Comparison of ENCODE assay signal across 16 cellular contexts in the genomic region with DNA sequence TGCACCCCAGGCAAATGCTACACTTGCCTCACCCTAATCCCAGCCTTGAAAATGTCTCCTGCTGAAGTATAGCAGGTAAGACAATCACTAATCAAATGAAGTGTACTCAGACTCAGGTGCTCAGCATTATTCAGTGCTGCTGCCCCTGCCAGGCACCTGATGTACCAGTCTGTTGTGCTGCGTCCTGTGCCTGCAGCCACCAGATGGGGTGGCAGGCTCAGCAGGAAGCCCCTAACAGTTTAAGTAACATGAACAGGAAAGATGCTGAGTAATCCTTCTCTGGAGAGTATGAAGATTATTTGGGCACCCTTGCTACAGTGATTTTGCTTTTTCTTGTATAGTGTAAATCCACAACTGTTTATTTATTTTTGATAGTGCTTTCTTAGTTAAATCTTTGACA.
DNase-seq lines count a peak whose midpoint lies in the region; ATAC-seq, FAIRE-seq and TF ChIP-seq lines count a peak whose summit lies in the region.
"Had no signal": no experiment of that assay in that cellular context is flagged by ENCODE, and none has a peak within 500 bp of the region (broad histone marks: within the 10 kb centered on the region; RNA-seq: fewer than 3 reads in every experiment).

No MANE protein-coding gene starts in this region.

- H2AK5ac ChIP-seq in neuronal stem cell (ENCODE audit: low read depth, low read length), result no peak overlapping the region

- ATAC-seq in GM12878, result peak; percentile 64
- no peak for ATAC-seq in GM21529 (IDR thresholded peaks at IDR 0.05; ENCODE audit: unreplicated experiment)
- ATAC-seq: gastroesophageal sphincter had no signal

- no peak overlapping the region for H3K4ac ChIP-seq in neuronal stem cell (ENCODE audit: low read length)

- no peak overlapping the region for H3K18ac ChIP-seq in neuronal stem cell (ENCODE audit: low read length)

- no TSS peak for BruUV-seq in GM12878 (replicated peaks; lab: Mats Ljungman, UMichigan)

- no peaks in the 10 kb centered on the region for H4K20me1 ChIP-seq in GM12878 (ENCODE audit: control insufficient read depth, insufficient read depth)

- DNase-seq in A172 (ENCODE audit: low spot score) (peak; percentile 22), GM06990 (ENCODE audit: extremely low read depth, insufficient read length) (no peak), NCI-H1694 treated with DMSO at 0.1 percent for 48 hours (lab: John Stamatoyannopoulos, UW) (peak; percentile 15), GM12878 (ENCODE audit: low read depth, low spot score) (no peak), DMS79 (lab: John Stamatoyannopoulos, UW) (no peak), neuronal stem cell (ENCODE audit: low spot score) (no peak), spleen (no peak)
- DNase-seq: activated CD4-positive, alpha-beta T cell treated with anti-CD3 and anti-CD28 coated beads, Interleukin-2, amount 10 ng/mL, durations not matched to agents 7 days and 5 days; activated naive CD4-positive, alpha-beta T cell; colonic mucosa; left ventricle myocardium inferior; NCI-H187; occipital lobe; SHP77 treated with DMSO at 0.1 percent for 48 hours had no signal

- no peak overlapping the region for H2AFZ ChIP-seq in GM12878 (ENCODE audit: control insufficient read depth, low read depth, low read length)
- H2AFZ ChIP-seq in neuronal stem cell (ENCODE audit: low read length), result no peak overlapping the region

- in situ Hi-C loops in GM12878 (cut with MboI), result no loop called here

- TF ChIP-seq EP300 in GM12878 (IDR thresholded peaks at IDR 0.05; ENCODE audit: borderline replicate concordance in 1 of 2, control insufficient read depth in 1 of 2, low read depth in 2 of 2, low read length in 2 of 2), result no peak

- H2BK120ac ChIP-seq in neuronal stem cell (ENCODE audit: low read depth, low read length), result no peak overlapping the region

- no peak overlapping the region for H2BK15ac ChIP-seq in neuronal stem cell (ENCODE audit: low read length)

- SMC1A ChIA-PET in GM12878 (lab: Charles Lee; ENCODE audit: uncharacterized antibody, unreplicated experiment), result interaction anchor here (0.6 to 0.7 kb wide), 2 partner anchors 193 to 542 kb away, joined by 3 read pairs; no protein-coding TSS in a partner anchor

- no peak for TF ChIP-seq POLR2A in GM12878 (IDR thresholded peaks at IDR 0.05; ENCODE audit: low read depth, low read length)
- no peak for TF ChIP-seq POLR2A in spleen (IDR thresholded peaks at IDR 0.05)

- H3K9ac ChIP-seq in GM12878 (ENCODE audit: control insufficient read depth, insufficient read depth, low read length) (no peak overlapping the region), neuronal stem cell (ENCODE audit: low read depth, low read length, poor library complexity) (no peak overlapping the region)

- H3K4me3 ChIP-seq in GM06990 (replicated peaks; ENCODE audit: low read depth, low read length) (no peak overlapping the region), GM12878 (no peak overlapping the region), neuronal stem cell (ENCODE audit: low read length in 2 of 2) (no peak overlapping the region), spleen (no peak overlapping the region)
- H3K4me3 ChIP-seq: colonic mucosa, gastroesophageal sphincter, left ventricle myocardium inferior had no signal

- no peak overlapping the region for H3K23ac ChIP-seq in neuronal stem cell (ENCODE audit: low read depth, low read length, poor library complexity)

- no peaks in the 10 kb centered on the region for H3K4me1 ChIP-seq in GM12878 (ENCODE audit: control insufficient read depth, insufficient read depth, low read length)
- no peaks in the 10 kb centered on the region for H3K4me1 ChIP-seq in neuronal stem cell (ENCODE audit: control insufficient read depth in 2 of 2, insufficient read depth in 1 of 2, low read depth in 1 of 2, low read length in 2 of 2)
- no peaks in the 10 kb centered on the region for H3K4me1 ChIP-seq in spleen
- H3K4me1 ChIP-seq: colonic mucosa had no signal

- no peak for FAIRE-seq in GM12878 (lab: Jason Lieb, UNC)

- H3K79me2 ChIP-seq in GM12878 (ENCODE audit: control insufficient read depth, insufficient read depth, low read length), result no peaks in the 10 kb centered on the region

- H3K14ac ChIP-seq in neuronal stem cell (ENCODE audit: low read length), result no peak overlapping the region

- no peaks in the 10 kb centered on the region for H3K27me3 ChIP-seq in GM06990 (replicated peaks; ENCODE audit: control insufficient read depth, insufficient read depth, low read length)
- no peaks in the 10 kb centered on the region for H3K27me3 ChIP-seq in GM12878 (replicated peaks in 1 of 2; ENCODE audit: control insufficient read depth in 2 of 2, insufficient read depth in 2 of 2, low read length in 1 of 2)
- peaks cover 0 to 2% (median 0%) of the 10 kb centered on the region in 3 experiments for H3K27me3 ChIP-seq in neuronal stem cell (ENCODE audit: control insufficient read depth in 3 of 3, insufficient read depth in 3 of 3, low read depth in 1 of 3, low read length in 3 of 3)
- no peaks in the 10 kb centered on the region for H3K27me3 ChIP-seq in spleen (replicated peaks in 1 of 7)
- H3K27me3 ChIP-seq: colonic mucosa, gastroesophageal sphincter had no signal

- CTCF ChIA-PET in GM12878 (lab: Yijun Ruan, JAX), result no interaction called here

- TF ChIP-seq CTCF in GM06990 (IDR thresholded peaks at IDR 0.05; ENCODE audit: insufficient read depth, low read length, poor library complexity, severe bottlenecking) (peak; percentile 23), GM12878 (IDR thresholded peaks at IDR 0.05 in 2 of 3, conservative IDR thresholded peaks at IDR 0.05 in 1 of 3; ENCODE audit: control insufficient read depth in 2 of 3, extremely low read depth in 1 of 3, insufficient read depth in 1 of 3, low read depth in 3 of 3, low read length in 3 of 3) (peak; percentile 5 to 27 (median 24); a peak in 2 of 6 replicates), spleen (IDR thresholded peaks at IDR 0.05 in 8 of 11, conservative IDR thresholded peaks at IDR 0.05 in 3 of 11) (peak in 3 of 11 experiments; percentile 22 to 29 (median 27))

- POLR2A ChIA-PET in GM12878 (lab: Charles Lee), result no interaction called here

- intact Hi-C loops in GM12878 (cut with micrococcal nuclease; ENCODE audit: unreplicated experiment), result no loop called here
- intact Hi-C loops in spleen (cut with DNase I; ENCODE audit: low total_unique reads), result no loop called here

- H3K79me1 ChIP-seq in neuronal stem cell (ENCODE audit: low read depth, low read length), result no peaks in the 10 kb centered on the region

- H2BK5ac ChIP-seq in neuronal stem cell (ENCODE audit: low read length), result no peak overlapping the region

- H3K9me3 ChIP-seq in GM12878 (replicated peaks; ENCODE audit: control insufficient read depth, insufficient read depth, low read length), result no peaks in the 10 kb centered on the region
- peaks cover 0 to 3% of the 10 kb centered on the region in 2 donors for H3K9me3 ChIP-seq in neuronal stem cell (replicated peaks in 1 of 2; ENCODE audit: control insufficient read depth in 2 of 2, insufficient read depth in 1 of 2, low read depth in 1 of 2, low read length in 2 of 2)
- peaks cover 0 to 8% (median 0%) of the 10 kb centered on the region in 8 donors for H3K9me3 ChIP-seq in spleen
- H3K9me3 ChIP-seq: colonic mucosa had no signal

- H4K8ac ChIP-seq in neuronal stem cell (ENCODE audit: low read depth, low read length), result no peak overlapping the region

- no peak overlapping the region for H4K91ac ChIP-seq in neuronal stem cell (ENCODE audit: low read depth, low read length, poor library complexity)

- no peak overlapping the region for H3K27ac ChIP-seq in GM12878 (ENCODE audit: control insufficient read depth, insufficient read depth)
- no peak overlapping the region for H3K27ac ChIP-seq in neuronal stem cell (replicated peaks; ENCODE audit: low read length)
- no peak overlapping the region for H3K27ac ChIP-seq in spleen
- H3K27ac ChIP-seq: colonic mucosa, gastroesophageal sphincter, left ventricle myocardium inferior had no signal

- 0% methylated on average over 1 of the region's 1 CpG for WGBS in GM12878 (ENCODE audit: insufficient coverage, insufficient replicate concordance, low lambda C conversion rate, missing lambda C conversion rate)
- WGBS in neuronal stem cell (ENCODE audit: extremely low coverage in 2 of 2, insufficient read length in 2 of 2, insufficient replicate concordance in 1 of 2), 2 donors, result no CpG with 5 or more reads among the region's 1 CpG
- 14 to 24% (median 18%) methylated on average over 1 of the region's 1 CpG for WGBS in spleen, 5 donors

- H3K36me3 ChIP-seq in GM06990 (ENCODE audit: control insufficient read depth, insufficient read depth, low read length) (no peaks in the 10 kb centered on the region), GM12878 (ENCODE audit: control insufficient read depth in 2 of 2, insufficient read depth in 2 of 2, low read length in 1 of 2) (no peaks in the 10 kb centered on the region), neuronal stem cell (replicated peaks in 1 of 2; ENCODE audit: control insufficient read depth in 2 of 2, insufficient read depth in 2 of 2, low read length in 2 of 2) (no peaks in the 10 kb centered on the region), spleen (no peaks in the 10 kb centered on the region)
- H3K36me3 ChIP-seq: colonic mucosa, gastroesophageal sphincter, left ventricle myocardium inferior had no signal

- H3K4me2 ChIP-seq in GM12878 (ENCODE audit: control insufficient read depth, insufficient read depth), result no peak overlapping the region
- no peak overlapping the region for H3K4me2 ChIP-seq in neuronal stem cell (ENCODE audit: insufficient read depth, low read length, poor library complexity, severe bottlenecking)

- RAD21 ChIA-PET in GM12878 (lab: Charles Lee; ENCODE audit: unreplicated experiment), result no interaction called here

- TF ChIP-seq RAD21 in GM12878 (IDR thresholded peaks at IDR 0.05; ENCODE audit: insufficient read depth, low read depth, low read length), result peak; percentile 50; the same call in 1 of the 2 replicates

- H2BK12ac ChIP-seq in neuronal stem cell (ENCODE audit: low read length), result no peak overlapping the region

TF ChIP-seq in GM12878, 131 proteins besides CTCF, POLR2A, EP300 and RAD21 (continues in another document):
- TF ChIP-seq YY1 (IDR thresholded peaks at IDR 0.05; ENCODE audit: low read depth, low read length) (no peak), TBL1XR1 (IDR thresholded peaks at IDR 0.05; ENCODE audit: low read depth, low read length) (no peak), SIX5 (IDR thresholded peaks at IDR 0.05; ENCODE audit: low read depth, low read length, severe bottlenecking) (no peak), IRF4 (IDR thresholded peaks at IDR 0.05; ENCODE audit: low read depth, low read length) (no peak)
- TF ChIP-seq, protein P1, sequence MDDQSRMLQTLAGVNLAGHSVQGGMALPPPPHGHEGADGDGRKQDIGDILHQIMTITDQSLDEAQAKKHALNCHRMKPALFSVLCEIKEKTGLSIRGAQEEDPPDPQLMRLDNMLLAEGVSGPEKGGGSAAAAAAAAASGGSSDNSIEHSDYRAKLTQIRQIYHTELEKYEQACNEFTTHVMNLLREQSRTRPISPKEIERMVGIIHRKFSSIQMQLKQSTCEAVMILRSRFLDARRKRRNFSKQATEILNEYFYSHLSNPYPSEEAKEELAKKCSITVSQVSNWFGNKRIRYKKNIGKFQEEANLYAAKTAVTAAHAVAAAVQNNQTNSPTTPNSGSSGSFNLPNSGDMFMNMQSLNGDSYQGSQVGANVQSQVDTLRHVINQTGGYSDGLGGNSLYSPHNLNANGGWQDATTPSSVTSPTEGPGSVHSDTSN (IDR thresholded peaks at IDR 0.05; ENCODE audit: insufficient replicate concordance, low read depth, low read length), result no peak

Comparison
In these comparisons a context has a peak if more than half of its experiments do, and no peak if none do; other contexts are left out.
1. DNase-seq: peak in A172 (single experiment) and NCI-H1694 treated with DMSO at 0.1 percent for 48 hours (single experiment); none in GM06990 (single experiment), GM12878 (single experiment), DMS79 (single experiment), neuronal stem cell (single experiment) and spleen (single experiment).